9 cellular contexts compared by ENCODE assay signal in the genomic region with DNA sequence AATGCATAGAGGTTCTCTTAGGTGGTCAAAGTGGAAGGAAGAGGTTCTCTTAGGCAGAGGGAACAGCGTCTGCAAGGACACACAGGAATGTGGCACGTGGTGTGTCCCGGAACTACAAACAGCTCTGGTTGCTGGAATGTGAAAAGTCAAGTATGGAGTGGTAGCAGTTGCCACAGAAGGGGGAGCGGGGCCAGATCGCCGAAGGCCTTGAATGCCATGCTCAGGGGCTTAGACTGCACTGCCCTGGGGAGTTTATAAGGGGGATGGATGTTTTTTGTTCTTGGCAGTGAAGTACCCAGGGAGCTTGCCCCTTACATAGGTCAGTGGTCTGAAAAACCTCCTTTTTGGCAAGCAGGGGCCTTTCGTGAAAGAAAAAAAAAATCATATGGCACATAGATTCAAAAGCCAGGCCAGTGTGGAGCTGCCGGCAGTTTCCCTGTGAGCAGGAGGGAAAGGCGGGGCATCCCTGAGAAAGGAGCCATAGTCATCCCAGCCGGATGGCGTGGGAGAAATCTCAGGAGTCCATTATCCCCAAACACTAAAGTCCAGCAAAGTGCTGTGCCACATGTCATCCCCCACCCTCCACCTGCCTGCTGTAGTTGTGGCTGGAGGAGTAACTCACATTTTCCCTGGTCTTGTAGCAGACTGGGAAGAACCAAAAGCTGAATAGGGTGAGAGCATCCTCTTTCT. TPM values are rescaled to one million over a fixed set of nuclear protein-coding genes. Genes with fewer than 3 reads are reported as not detected.
DNase-seq lines count a peak whose midpoint lies in the region; ATAC-seq and TF ChIP-seq lines count a peak whose summit lies in the region.
"Had no signal": no experiment of that assay in that cellular context is flagged by ENCODE, and none has a peak within 500 bp of the region (broad histone marks: within the 10 kb centered on the region; RNA-seq: fewer than 3 reads in every experiment).

No MANE protein-coding gene starts in this region.

- no peak for ATAC-seq in central memory CD8-positive, alpha-beta T cell (replicated peaks; ENCODE audit: extremely low read depth, poor library complexity, severe bottlenecking)
- ATAC-seq in HG03039 (IDR thresholded peaks at IDR 0.05; ENCODE audit: unreplicated experiment), result no peak
- ATAC-seq in HG02623 (IDR thresholded peaks at IDR 0.05; ENCODE audit: unreplicated experiment), result no peak

- H3K4me1 ChIP-seq in HUES6 (ENCODE audit: control insufficient read depth, insufficient read depth, low read length) (peaks cover 23% of the 10 kb centered on the region), muscle layer of duodenum (ENCODE audit: control insufficient read depth in 1 of 2, insufficient read depth in 2 of 2, low read length in 2 of 2) (peaks cover 0 to 9% of the 10 kb centered on the region in 2 donors)

- DNase-seq in AG04450 (ENCODE audit: low read depth, low spot score) (no peak), DMS79 treated with DMSO at 0.1 percent for 48 hours (lab: John Stamatoyannopoulos, UW) (no peak), NCI-H446 (lab: John Stamatoyannopoulos, UW) (no peak)
- no peak for DNase-seq in central memory CD8-positive, alpha-beta T cell (ENCODE audit: low spot score in 2 of 2)
- DNase-seq: activated gamma-delta T cell treated with Interleukin-2 at 50 U/mL for 16 hours had no signal

- H3K36me3 Mint-ChIP-seq in central memory CD8-positive, alpha-beta T cell (ENCODE audit: insufficient read depth), result peaks cover 4% of the 10 kb centered on the region

- no peaks in the 10 kb centered on the region for H3K27me3 ChIP-seq in AG04450 (ENCODE audit: control insufficient read depth, insufficient read depth, low read length)
- no peaks in the 10 kb centered on the region for H3K27me3 ChIP-seq in HUES6 (ENCODE audit: control insufficient read depth, insufficient read depth, low read length)
- no peaks in the 10 kb centered on the region for H3K27me3 ChIP-seq in muscle layer of duodenum (ENCODE audit: low read depth, low read length)

- CTCF ChIA-PET in AG04450 (lab: Charles Lee), result interaction anchor here (1.6 to 3.4 kb wide), 2 partner anchors 185 to 442 kb away, joined by 6 to 39 read pairs; no protein-coding TSS in a partner anchor

- H3K27ac ChIP-seq in AG04450 (ENCODE audit: low read depth, low read length) (no peak overlapping the region), HUES6 (ENCODE audit: low read depth, low read length) (no peak overlapping the region), muscle layer of duodenum (ENCODE audit: low read length) (no peak overlapping the region)

- H3K4me3 Mint-ChIP-seq in central memory CD8-positive, alpha-beta T cell, result peak overlapping the region; percentile 70

- TF ChIP-seq CTCF in AG04450 (IDR thresholded peaks at IDR 0.05; ENCODE audit: low read depth, low read length), result no peak

- no peaks in the 10 kb centered on the region for H3K9me3 ChIP-seq in AG04450 (ENCODE audit: control insufficient read depth, insufficient read depth, low read length)
- H3K9me3 ChIP-seq in HUES6 (ENCODE audit: control insufficient read depth, insufficient read depth, low read depth, low read length), result no peaks in the 10 kb centered on the region
- no peaks in the 10 kb centered on the region for H3K9me3 ChIP-seq in muscle layer of duodenum (ENCODE audit: control insufficient read depth in 1 of 2, low read length in 2 of 2)

- peak overlapping the region; percentile 71 for H3K4me3 ChIP-seq in AG04450 (ENCODE audit: low read depth, low read length)
- H3K4me3 ChIP-seq in HUES6 (ENCODE audit: low read depth, low read length), result peak overlapping the region; percentile 76
- peak overlapping the region; percentile 61 to 62 for H3K4me3 ChIP-seq in muscle layer of duodenum (ENCODE audit: low read depth in 1 of 2, low read length in 2 of 2)

- POLR2A ChIA-PET in AG04450 (lab: Yijun Ruan, JAX), result interaction anchor here (1.2 kb wide), 1 partner anchor 442 kb away, joined by 6 read pairs; no protein-coding TSS in a partner anchor

- H3K9ac ChIP-seq in HUES6 (ENCODE audit: low read length), result peak overlapping the region; percentile 93

- 0 out of 2 replicates have a peak, but pooled peaks cover 3% of the 10 kb centered on the region for H3K36me3 ChIP-seq in HUES6 (ENCODE audit: control insufficient read depth, insufficient read depth, low read length)
- H3K36me3 ChIP-seq in muscle layer of duodenum (ENCODE audit: control insufficient read depth in 1 of 2, insufficient read depth in 2 of 2, low read length in 2 of 2), result no peaks in the 10 kb centered on the region

- H3K27ac Mint-ChIP-seq in central memory CD8-positive, alpha-beta T cell (ENCODE audit: low read depth), result no peak overlapping the region

- H3K9me3 Mint-ChIP-seq in central memory CD8-positive, alpha-beta T cell, result no peaks in the 10 kb centered on the region

- peaks cover 12% of the 10 kb centered on the region for H3K4me1 Mint-ChIP-seq in central memory CD8-positive, alpha-beta T cell

- H3K27me3 Mint-ChIP-seq in central memory CD8-positive, alpha-beta T cell, result no peaks in the 10 kb centered on the region

RNA-seq across cellular contexts. Expression of a gene that starts 45.4 kb away (rescaled TPM):
- 173 and 222 TPM in 2 replicates for polyA plus RNA-seq in AG04450 (2011; rRNA removed)
- polyA minus RNA-seq in AG04450 (2011; rRNA and poly(A)+ RNA removed), result 136 and 137 TPM in 2 replicates
